ENCODE assay signal across 1 cellular context in the genomic region with DNA sequence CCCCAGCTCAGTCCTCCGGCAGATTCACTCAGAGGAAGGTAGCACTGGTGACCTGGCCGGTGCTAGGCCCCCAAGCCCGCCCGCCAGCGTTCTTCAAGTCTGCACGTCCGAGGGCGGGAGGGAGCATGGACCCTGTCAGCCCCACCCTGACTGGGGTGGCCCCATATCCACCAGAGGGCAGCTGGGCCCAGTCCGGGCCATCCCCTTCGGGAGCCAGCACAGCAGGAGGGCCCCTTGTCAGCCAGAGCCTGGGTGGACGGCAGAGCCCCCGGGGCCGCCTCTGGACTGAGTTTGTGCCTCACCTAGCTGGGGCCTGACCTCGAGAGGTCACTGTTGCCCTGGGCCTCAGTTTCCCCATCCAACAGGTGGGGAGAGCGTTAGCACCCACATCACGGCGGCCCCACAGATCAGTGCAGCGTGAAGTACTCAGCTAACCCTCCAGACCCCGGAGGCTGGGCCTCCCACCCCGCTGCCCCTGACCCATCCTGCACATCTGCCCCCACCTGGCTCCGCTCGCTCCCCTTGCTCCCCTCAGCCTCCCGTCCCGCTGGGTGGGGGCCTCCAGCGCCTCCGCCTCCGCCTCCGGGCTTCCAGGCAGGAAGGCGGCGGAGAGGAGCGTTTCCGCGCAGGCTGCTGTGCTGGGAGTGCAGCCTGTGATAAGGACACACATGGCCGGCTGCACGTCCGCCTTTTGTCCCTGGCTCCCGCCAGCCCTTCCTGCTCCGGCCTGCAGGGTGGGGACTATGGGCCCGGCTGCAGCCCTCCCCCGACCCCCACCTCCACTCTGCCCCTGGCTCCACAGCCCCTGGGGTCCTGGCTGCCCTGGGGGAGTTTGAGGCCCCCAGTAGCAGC.
A peak's percentile ranks its signal among the peaks of the same experiment; 100 is the strongest.
TF ChIP-seq lines count a peak whose summit lies in the region.

No MANE protein-coding gene starts in this region.

TF ChIP-seq in endothelial cell of umbilical vein, 7 proteins besides CTCF, POLR2A, EP300 and RAD21:
- TF ChIP-seq GATA2 (IDR thresholded peaks at IDR 0.05; ENCODE audit: insufficient read depth, insufficient read length, low read depth, low read length): peak; percentile 96
- peak; percentile 93 for TF ChIP-seq MYC (IDR thresholded peaks at IDR 0.05; ENCODE audit: low read depth, low read length)
- no peak for TF ChIP-seq JUN (IDR thresholded peaks at IDR 0.05; ENCODE audit: borderline replicate concordance, insufficient read depth, insufficient read length, low read depth)
- peak; percentile 99 for TF ChIP-seq POLR2AphosphoS5 (IDR thresholded peaks at IDR 0.05; ENCODE audit: insufficient read depth, low read depth, low read length)
- TF ChIP-seq, protein P1, sequence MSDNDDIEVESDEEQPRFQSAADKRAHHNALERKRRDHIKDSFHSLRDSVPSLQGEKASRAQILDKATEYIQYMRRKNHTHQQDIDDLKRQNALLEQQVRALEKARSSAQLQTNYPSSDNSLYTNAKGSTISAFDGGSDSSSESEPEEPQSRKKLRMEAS (IDR thresholded peaks at IDR 0.05; ENCODE audit: insufficient read depth, insufficient read length): peak; percentile 60
- peak; percentile 34 for TF ChIP-seq FOS (IDR thresholded peaks at IDR 0.05; ENCODE audit: borderline replicate concordance, insufficient read depth, low read length)
- no peak for TF ChIP-seq EZH2 (IDR thresholded peaks at IDR 0.05; ENCODE audit: borderline replicate concordance, low read depth, low read length, severe bottlenecking)
